Comparison of ENCODE assay signal across 8 cellular contexts in genomic region chr19:10864538-10864899, GRCh38. TPM values are rescaled to one million over a fixed set of nuclear protein-coding genes. Genes with fewer than 3 reads are reported as not detected.
DNase-seq lines count a peak whose midpoint lies in the region; ATAC-seq, FAIRE-seq and TF ChIP-seq lines count a peak whose summit lies in the region.

No MANE protein-coding gene starts in this region.

- peaks cover 27% of the 10 kb centered on the region for H3K4me1 Mint-ChIP-seq in activated naive CD8-positive, alpha-beta T cell treated with anti-CD3 and anti-CD28 coated beads, Interleukin-2, amount 50 U/mL, for 24 hours

- no peak overlapping the region for H3K4me3 Mint-ChIP-seq in activated naive CD8-positive, alpha-beta T cell treated with anti-CD3 and anti-CD28 coated beads, Interleukin-2, amount 50 U/mL, for 24 hours

- TF ChIP-seq POLR2A in GM12891 (IDR thresholded peaks at IDR 0.05; ENCODE audit: low read depth, low read length) = no peak
- no peak for TF ChIP-seq POLR2A in uterus (IDR thresholded peaks at IDR 0.05)

- no peaks in the 10 kb centered on the region for H3K9me3 Mint-ChIP-seq in activated naive CD8-positive, alpha-beta T cell treated with anti-CD3 and anti-CD28 coated beads, Interleukin-2, amount 50 U/mL, for 24 hours

- no peaks in the 10 kb centered on the region for H3K27me3 Mint-ChIP-seq in activated naive CD8-positive, alpha-beta T cell treated with anti-CD3 and anti-CD28 coated beads, Interleukin-2, amount 50 U/mL, for 24 hours

- H3K9me3 ChIP-seq in heart right ventricle = no peaks in the 10 kb centered on the region
- H3K9me3 ChIP-seq in uterus = no peaks in the 10 kb centered on the region

- H3K27ac ChIP-seq in heart right ventricle = peak overlapping the region in 3 of 10 donors; percentile 8 to 38 (median 18)
- peak overlapping the region in 1 of 2 donors; percentile 2 for H3K27ac ChIP-seq in uterus

- WGBS in heart right ventricle, 2 donors = 13 to 19% methylated on average over 6 of the region's 6 CpGs

- FAIRE-seq in GM12891 (lab: Jason Lieb, UNC) = no peak

- intact Hi-C loops in heart right ventricle (cut with DNase I) = loop anchor here (1.0 to 10.0 kb wide), 8 partner anchors 28 to 150 kb away; partner anchors contain the start of genes DNM2 (in 6 of the 10) and TMED1 (in 1 of the 10)
- intact Hi-C loops in uterus (cut with DNase I; ENCODE audit: low total_unique reads) = loop anchor here (10.0 kb wide), 1 partner anchor 150 kb away; the partner anchor contains the start of gene DNM2

- ATAC-seq in activated naive CD8-positive, alpha-beta T cell treated with anti-CD3 and anti-CD28 coated beads, Interleukin-2, amount 50 U/mL, for 24 hours = peak; percentile 88
- ATAC-seq in heart right ventricle (peak; percentile 66 to 92 (median 86)), GM19324 (IDR thresholded peaks at IDR 0.05; ENCODE audit: low FRiP score, unreplicated experiment) (no peak)

- H3K27me3 ChIP-seq in heart right ventricle (no peaks in the 10 kb centered on the region), uterus (no peaks in the 10 kb centered on the region)

- peak overlapping the region; percentile 69 for H3K27ac Mint-ChIP-seq in activated naive CD8-positive, alpha-beta T cell treated with anti-CD3 and anti-CD28 coated beads, Interleukin-2, amount 50 U/mL, for 24 hours

- TF ChIP-seq CTCF in heart right ventricle (IDR thresholded peaks at IDR 0.05) = peak; percentile 83 to 94 (median 91)
- peak; percentile 77 to 91 (median 86) for TF ChIP-seq CTCF in uterus (IDR thresholded peaks at IDR 0.05)

- H3K36me3 ChIP-seq in heart right ventricle (no peaks in the 10 kb centered on the region), uterus (no peaks in the 10 kb centered on the region)

- H3K36me3 Mint-ChIP-seq in activated naive CD8-positive, alpha-beta T cell treated with anti-CD3 and anti-CD28 coated beads, Interleukin-2, amount 50 U/mL, for 24 hours (ENCODE audit: low read depth) = no peaks in the 10 kb centered on the region

- peak; percentile 68 for DNase-seq in GM12891 (ENCODE audit: insufficient read length, low spot score)
- peak; percentile 41 to 87 (median 65) for DNase-seq in NCI-H1417 (lab: John Stamatoyannopoulos, UW)
- peak; percentile 70 for DNase-seq in T follicular helper cell (ENCODE audit: low read depth)
- DNase-seq in activated naive CD8-positive, alpha-beta T cell treated with anti-CD3 and anti-CD28 coated beads, Interleukin-2, amount 50 U/mL, for 24 hours = peak; percentile 90
- peak; percentile 86 to 89 for DNase-seq in heart right ventricle
- DNase-seq in renal cortical epithelial cell (ENCODE audit: low read depth) = peak; percentile 54
- peak; percentile 85 for DNase-seq in uterus

- H3K4me3 ChIP-seq in heart right ventricle = peak overlapping the region in 1 of 10 donors; percentile 15
- no peak overlapping the region for H3K4me3 ChIP-seq in uterus

- H3K4me1 ChIP-seq in heart right ventricle (peaks cover 0 to 39% (median 6%) of the 10 kb centered on the region in 9 donors), uterus (no peaks in the 10 kb centered on the region)

TF ChIP-seq in GM12891, 5 proteins besides CTCF, POLR2A, EP300 and RAD21:
- TF ChIP-seq TAF1 (IDR thresholded peaks at IDR 0.05; ENCODE audit: low read depth, low read length) (no peak), POU2F2 (IDR thresholded peaks at IDR 0.05; ENCODE audit: low read depth, low read length) (no peak)
TF ChIP-seq in GM12891: peak in this region for 0.

RNA-seq across cellular contexts. Expression of gene CARM1, which starts 6.8 kb away (rescaled TPM):
- 55.0 TPM for polyA plus RNA-seq in GM12891 (2012; ENCODE audit: low read depth, missing spikeins)
- total RNA-seq in heart right ventricle = 10 to 100 TPM; 25.8 to 45.4 (median 28.8) TPM
- 10 to 100 TPM; 26.2 to 27.4 TPM for polyA plus RNA-seq in heart right ventricle
- 18.6 and 37.3 TPM in 2 replicates for total RNA-seq in renal cortical epithelial cell
- 10 to 100 TPM in 2 of 4 donors, 1 to 10 TPM in 2; 6.4 to 50.4 (median 18.7) TPM for total RNA-seq in uterus

RNA-seq across cellular contexts. Expression of gene C19orf38, which starts 16.3 kb away (rescaled TPM):
- 5.8 TPM for polyA plus RNA-seq in GM12891 (2012; ENCODE audit: low read depth, missing spikeins)
- total RNA-seq in heart right ventricle (1 to 10 TPM in 3 of 10 donors, under 1 TPM in 6, not detected in 1; 0.27 to 4.0 (median 0.61) TPM), renal cortical epithelial cell (0.85 TPM in 1 of 2 replicates, not detected in the other), uterus (10 to 100 TPM in 1 of 4 donors, 1 to 10 TPM in 1, not detected in 2; 2.7 to 25.9 TPM)
- polyA plus RNA-seq in heart right ventricle = 1 to 10 TPM in 1 of 2 donors, under 1 TPM in 1; 0.66 to 1.3 TPM

RNA-seq across cellular contexts. Expression of gene TMED1, which starts 28.5 kb away (rescaled TPM):
- 12.4 TPM for polyA plus RNA-seq in GM12891 (2012; ENCODE audit: low read depth, missing spikeins)
- total RNA-seq in heart right ventricle = 10 to 100 TPM; 25.9 to 38.6 (median 32.9) TPM
- 10 to 100 TPM; 40.4 to 88.6 TPM for polyA plus RNA-seq in heart right ventricle
- total RNA-seq in renal cortical epithelial cell = 33.6 and 46.4 TPM in 2 replicates
- 10 to 100 TPM in 3 of 4 donors, 1 to 10 TPM in 1; 7.2 to 57.0 (median 27.2) TPM for total RNA-seq in uterus
